Comparison of ENCODE assay signal across 1 cellular context in the genomic region with DNA sequence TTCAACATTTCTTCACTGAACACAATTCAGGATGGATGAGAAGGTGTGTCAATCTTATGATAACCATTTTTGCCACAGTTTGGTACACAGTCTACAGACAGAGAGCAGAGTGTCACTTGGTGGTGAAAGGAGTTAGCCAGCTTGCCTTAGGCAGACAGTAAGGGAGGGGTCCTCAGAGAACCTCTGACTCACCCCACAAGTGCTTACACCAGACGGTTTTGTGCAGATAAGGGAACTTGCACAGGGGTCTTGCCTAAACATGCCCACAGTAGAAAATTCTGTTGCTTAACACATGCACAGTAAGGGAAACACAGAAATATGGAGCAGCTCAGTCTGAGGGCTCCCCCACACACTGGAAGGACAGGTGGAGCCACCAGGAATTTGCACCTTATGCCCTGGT.
TF ChIP-seq lines count a peak whose summit lies in the region.

No MANE protein-coding gene starts in this region.

TF ChIP-seq in WTC11, 78 proteins besides CTCF, POLR2A, EP300 and RAD21:
- TF ChIP-seq, protein P1, sequence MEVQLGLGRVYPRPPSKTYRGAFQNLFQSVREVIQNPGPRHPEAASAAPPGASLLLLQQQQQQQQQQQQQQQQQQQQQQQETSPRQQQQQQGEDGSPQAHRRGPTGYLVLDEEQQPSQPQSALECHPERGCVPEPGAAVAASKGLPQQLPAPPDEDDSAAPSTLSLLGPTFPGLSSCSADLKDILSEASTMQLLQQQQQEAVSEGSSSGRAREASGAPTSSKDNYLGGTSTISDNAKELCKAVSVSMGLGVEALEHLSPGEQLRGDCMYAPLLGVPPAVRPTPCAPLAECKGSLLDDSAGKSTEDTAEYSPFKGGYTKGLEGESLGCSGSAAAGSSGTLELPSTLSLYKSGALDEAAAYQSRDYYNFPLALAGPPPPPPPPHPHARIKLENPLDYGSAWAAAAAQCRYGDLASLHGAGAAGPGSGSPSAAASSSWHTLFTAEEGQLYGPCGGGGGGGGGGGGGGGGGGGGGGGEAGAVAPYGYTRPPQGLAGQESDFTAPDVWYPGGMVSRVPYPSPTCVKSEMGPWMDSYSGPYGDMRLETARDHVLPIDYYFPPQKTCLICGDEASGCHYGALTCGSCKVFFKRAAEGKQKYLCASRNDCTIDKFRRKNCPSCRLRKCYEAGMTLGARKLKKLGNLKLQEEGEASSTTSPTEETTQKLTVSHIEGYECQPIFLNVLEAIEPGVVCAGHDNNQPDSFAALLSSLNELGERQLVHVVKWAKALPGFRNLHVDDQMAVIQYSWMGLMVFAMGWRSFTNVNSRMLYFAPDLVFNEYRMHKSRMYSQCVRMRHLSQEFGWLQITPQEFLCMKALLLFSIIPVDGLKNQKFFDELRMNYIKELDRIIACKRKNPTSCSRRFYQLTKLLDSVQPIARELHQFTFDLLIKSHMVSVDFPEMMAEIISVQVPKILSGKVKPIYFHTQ (CRISPR knock-in tag; IDR thresholded peaks at IDR 0.05): no peak
- TF ChIP-seq, protein P2, sequence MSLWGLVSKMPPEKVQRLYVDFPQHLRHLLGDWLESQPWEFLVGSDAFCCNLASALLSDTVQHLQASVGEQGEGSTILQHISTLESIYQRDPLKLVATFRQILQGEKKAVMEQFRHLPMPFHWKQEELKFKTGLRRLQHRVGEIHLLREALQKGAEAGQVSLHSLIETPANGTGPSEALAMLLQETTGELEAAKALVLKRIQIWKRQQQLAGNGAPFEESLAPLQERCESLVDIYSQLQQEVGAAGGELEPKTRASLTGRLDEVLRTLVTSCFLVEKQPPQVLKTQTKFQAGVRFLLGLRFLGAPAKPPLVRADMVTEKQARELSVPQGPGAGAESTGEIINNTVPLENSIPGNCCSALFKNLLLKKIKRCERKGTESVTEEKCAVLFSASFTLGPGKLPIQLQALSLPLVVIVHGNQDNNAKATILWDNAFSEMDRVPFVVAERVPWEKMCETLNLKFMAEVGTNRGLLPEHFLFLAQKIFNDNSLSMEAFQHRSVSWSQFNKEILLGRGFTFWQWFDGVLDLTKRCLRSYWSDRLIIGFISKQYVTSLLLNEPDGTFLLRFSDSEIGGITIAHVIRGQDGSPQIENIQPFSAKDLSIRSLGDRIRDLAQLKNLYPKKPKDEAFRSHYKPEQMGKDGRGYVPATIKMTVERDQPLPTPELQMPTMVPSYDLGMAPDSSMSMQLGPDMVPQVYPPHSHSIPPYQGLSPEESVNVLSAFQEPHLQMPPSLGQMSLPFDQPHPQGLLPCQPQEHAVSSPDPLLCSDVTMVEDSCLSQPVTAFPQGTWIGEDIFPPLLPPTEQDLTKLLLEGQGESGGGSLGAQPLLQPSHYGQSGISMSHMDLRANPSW (CRISPR knock-in tag; conservative IDR thresholded peaks at IDR 0.05; ENCODE audit: low read depth): no peak
- TF ChIP-seq, protein P3, sequence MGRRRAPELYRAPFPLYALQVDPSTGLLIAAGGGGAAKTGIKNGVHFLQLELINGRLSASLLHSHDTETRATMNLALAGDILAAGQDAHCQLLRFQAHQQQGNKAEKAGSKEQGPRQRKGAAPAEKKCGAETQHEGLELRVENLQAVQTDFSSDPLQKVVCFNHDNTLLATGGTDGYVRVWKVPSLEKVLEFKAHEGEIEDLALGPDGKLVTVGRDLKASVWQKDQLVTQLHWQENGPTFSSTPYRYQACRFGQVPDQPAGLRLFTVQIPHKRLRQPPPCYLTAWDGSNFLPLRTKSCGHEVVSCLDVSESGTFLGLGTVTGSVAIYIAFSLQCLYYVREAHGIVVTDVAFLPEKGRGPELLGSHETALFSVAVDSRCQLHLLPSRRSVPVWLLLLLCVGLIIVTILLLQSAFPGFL (CRISPR knock-in tag; IDR thresholded peaks at IDR 0.05; ENCODE audit: borderline replicate concordance): no peak
- TF ChIP-seq ZNF671 (CRISPR knock-in tag; IDR thresholded peaks at IDR 0.05): no peak
- TF ChIP-seq KAT7 (CRISPR knock-in tag; IDR thresholded peaks at IDR 0.05; ENCODE audit: borderline replicate concordance): no peak
- TF ChIP-seq NFE2L1 (CRISPR knock-in tag; IDR thresholded peaks at IDR 0.05): no peak
- no peak for TF ChIP-seq OVOL2 (CRISPR knock-in tag; IDR thresholded peaks at IDR 0.05; ENCODE audit: borderline replicate concordance)
- TF ChIP-seq IRF2 (CRISPR knock-in tag; IDR thresholded peaks at IDR 0.05; ENCODE audit: borderline replicate concordance, low read depth): no peak
- no peak for TF ChIP-seq NFATC4 (CRISPR knock-in tag; IDR thresholded peaks at IDR 0.05)
- no peak for TF ChIP-seq ZNF232 (CRISPR knock-in tag; IDR thresholded peaks at IDR 0.05)
- no peak for TF ChIP-seq JUN (CRISPR knock-in tag; IDR thresholded peaks at IDR 0.05)
- TF ChIP-seq, protein P4, sequence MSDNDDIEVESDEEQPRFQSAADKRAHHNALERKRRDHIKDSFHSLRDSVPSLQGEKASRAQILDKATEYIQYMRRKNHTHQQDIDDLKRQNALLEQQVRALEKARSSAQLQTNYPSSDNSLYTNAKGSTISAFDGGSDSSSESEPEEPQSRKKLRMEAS (CRISPR knock-in tag; IDR thresholded peaks at IDR 0.05): no peak
- no peak for TF ChIP-seq NR3C1 (CRISPR knock-in tag; conservative IDR thresholded peaks at IDR 0.05; ENCODE audit: low read depth)
